Comparison of ENCODE assay signal across 9 cellular contexts in the genomic region with DNA sequence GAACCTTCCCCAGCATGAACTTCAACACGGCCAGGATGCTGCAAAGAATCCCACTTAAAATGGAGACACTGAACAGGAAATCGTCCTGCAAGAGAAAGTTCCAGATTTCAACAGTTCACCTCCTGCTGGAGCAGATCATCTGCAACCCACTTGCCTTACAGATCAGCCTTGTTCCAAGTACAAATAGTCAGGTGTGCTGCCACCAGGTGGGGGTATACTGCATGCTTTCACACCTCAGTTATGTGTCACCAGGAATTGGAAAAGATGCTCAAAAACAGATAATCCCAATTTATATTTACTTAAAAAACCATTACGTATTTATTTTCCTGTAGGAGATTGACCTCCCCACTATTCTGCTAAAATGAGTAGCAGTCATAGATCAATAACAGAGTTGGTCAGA.
DNase-seq lines count a peak whose midpoint lies in the region; ATAC-seq and TF ChIP-seq lines count a peak whose summit lies in the region.
"Had no signal": no experiment of that assay in that cellular context is flagged by ENCODE, and none has a peak within 500 bp of the region (broad histone marks: within the 10 kb centered on the region; RNA-seq: fewer than 3 reads in every experiment).

No MANE protein-coding gene starts in this region.

- H2AFZ ChIP-seq in MM.1S (ENCODE audit: low read length) = no peak overlapping the region

- H3K27me3 Mint-ChIP-seq in T-helper 17 cell (no peaks in the 10 kb centered on the region), glutamatergic neuron (ENCODE audit: unreplicated experiment) (peaks cover 12% of the 10 kb centered on the region), CD14-positive monocyte (ENCODE audit: low read depth in 3 of 3) (peaks cover 0 to 2% (median 0%) of the 10 kb centered on the region in 3 donors)

- H3K9ac ChIP-seq in MM.1S (ENCODE audit: low read length) = no peak overlapping the region

- H3K9me3 Mint-ChIP-seq in glutamatergic neuron (ENCODE audit: unreplicated experiment) = peaks cover 8% of the 10 kb centered on the region
- H3K9me3 Mint-ChIP-seq in CD14-positive monocyte = peaks cover 0 to 6% (median 0%) of the 10 kb centered on the region in 7 donors
- H3K9me3 Mint-ChIP-seq: immature natural killer cell had no signal

- DNase-seq in NCI-H1092 treated with DMSO at 0.1 percent for 48 hours (lab: John Stamatoyannopoulos, UW) = peak; percentile 43
- DNase-seq in NCI-H1092 (lab: John Stamatoyannopoulos, UW) = no peak
- peak; percentile 11 for DNase-seq in MM.1S
- no peak for DNase-seq in T-helper 17 cell
- DNase-seq in glutamatergic neuron = peak; percentile 46
- DNase-seq in CD14-positive monocyte (ENCODE audit: low spot score) = no peak
- no peak for DNase-seq in ascending aorta (ENCODE audit: low spot score in 2 of 2)

- peaks cover 2% of the 10 kb centered on the region for H3K36me3 Mint-ChIP-seq in T-helper 17 cell (ENCODE audit: low read depth)
- H3K36me3 Mint-ChIP-seq in glutamatergic neuron (ENCODE audit: unreplicated experiment) = no peaks in the 10 kb centered on the region
- no peaks in the 10 kb centered on the region for H3K36me3 Mint-ChIP-seq in CD14-positive monocyte
- H3K36me3 Mint-ChIP-seq: immature natural killer cell had no signal

- no peaks in the 10 kb centered on the region for H3K79me2 ChIP-seq in MM.1S (ENCODE audit: low read length)

- peak; percentile 45 for TF ChIP-seq CTCF in MM.1S (IDR thresholded peaks at IDR 0.05; ENCODE audit: low read length)
- TF ChIP-seq CTCF in glutamatergic neuron (IDR thresholded peaks at IDR 0.05; ENCODE audit: partially characterized antibody, unreplicated experiment) = peak; percentile 49
- TF ChIP-seq CTCF in CD14-positive monocyte (IDR thresholded peaks at IDR 0.05) = no peak
- no peak for TF ChIP-seq CTCF in ascending aorta (IDR thresholded peaks at IDR 0.05)

- H3K36me3 ChIP-seq in MM.1S (replicated peaks; ENCODE audit: insufficient read depth, low read length) (no peaks in the 10 kb centered on the region), ascending aorta (no peaks in the 10 kb centered on the region)

- H3F3A ChIP-seq in MM.1S (ENCODE audit: insufficient read depth, low read length) = no peaks in the 10 kb centered on the region

- H3K27ac ChIP-seq in MM.1S (ENCODE audit: low read length) (no peak overlapping the region), ascending aorta (no peak overlapping the region)

- no peak overlapping the region for H3K4me3 ChIP-seq in MM.1S (ENCODE audit: low read length)
- no peak overlapping the region for H3K4me3 ChIP-seq in ascending aorta

- H3K4me3 Mint-ChIP-seq in T-helper 17 cell (no peak overlapping the region), glutamatergic neuron (ENCODE audit: unreplicated experiment) (no peak overlapping the region), CD14-positive monocyte (no peak overlapping the region)
- H3K4me3 Mint-ChIP-seq: immature natural killer cell had no signal

- ATAC-seq in T-helper 17 cell (no peak), HG03460 (IDR thresholded peaks at IDR 0.05; ENCODE audit: unreplicated experiment) (no peak)

- H4K20me1 ChIP-seq in MM.1S (ENCODE audit: insufficient read depth, low read length) = no peaks in the 10 kb centered on the region

- no peak overlapping the region for H3K4me2 ChIP-seq in MM.1S (ENCODE audit: low read depth, low read length)

- peak overlapping the region; percentile 47 for H3K27ac Mint-ChIP-seq in T-helper 17 cell
- H3K27ac Mint-ChIP-seq in glutamatergic neuron (ENCODE audit: unreplicated experiment) = no peak overlapping the region
- H3K27ac Mint-ChIP-seq in CD14-positive monocyte = no peak overlapping the region
- H3K27ac Mint-ChIP-seq: immature natural killer cell had no signal

- intact Hi-C loops in CD14-positive monocyte (cut with micrococcal nuclease) (no loop called here), ascending aorta (cut with DNase I) (no loop called here)

- H3K4me1 ChIP-seq in MM.1S (ENCODE audit: low read length) = no peaks in the 10 kb centered on the region
- no peaks in the 10 kb centered on the region for H3K4me1 ChIP-seq in ascending aorta

- H3K9me3 ChIP-seq in MM.1S (replicated peaks; ENCODE audit: insufficient read depth, low read length) (no peaks in the 10 kb centered on the region), T-helper 17 cell (ENCODE audit: control insufficient read depth, low read length, poor library complexity, severe bottlenecking) (no peaks in the 10 kb centered on the region), ascending aorta (no peaks in the 10 kb centered on the region)

- H3K9me2 ChIP-seq in MM.1S (replicated peaks; ENCODE audit: insufficient read depth, low read length) = no peaks in the 10 kb centered on the region

- no peaks in the 10 kb centered on the region for H3K4me1 Mint-ChIP-seq in T-helper 17 cell
- peaks cover 30% of the 10 kb centered on the region for H3K4me1 Mint-ChIP-seq in glutamatergic neuron (ENCODE audit: low read depth, unreplicated experiment)
- H3K4me1 Mint-ChIP-seq in CD14-positive monocyte = peaks cover 5% of the 10 kb centered on the region
- H3K4me1 Mint-ChIP-seq: immature natural killer cell had no signal

- no peaks in the 10 kb centered on the region for H3K27me3 ChIP-seq in MM.1S (replicated peaks; ENCODE audit: insufficient read depth, low read length)
- no peaks in the 10 kb centered on the region for H3K27me3 ChIP-seq in ascending aorta

Comparison
In these comparisons a context has a peak if more than half of its experiments do, and no peak if none do; other contexts are left out.
1. DNase-seq: peak in NCI-H1092 treated with DMSO at 0.1 percent for 48 hours (single experiment), MM.1S (single experiment) and glutamatergic neuron (single experiment); none in NCI-H1092 (single experiment), T-helper 17 cell (0 of 3), CD14-positive monocyte (single experiment) and ascending aorta (0 of 2).
2. CTCF ChIP-seq: peak in MM.1S (single experiment) and glutamatergic neuron (single experiment); none in CD14-positive monocyte (single experiment) and ascending aorta (0 of 3).